In the genomic region with DNA sequence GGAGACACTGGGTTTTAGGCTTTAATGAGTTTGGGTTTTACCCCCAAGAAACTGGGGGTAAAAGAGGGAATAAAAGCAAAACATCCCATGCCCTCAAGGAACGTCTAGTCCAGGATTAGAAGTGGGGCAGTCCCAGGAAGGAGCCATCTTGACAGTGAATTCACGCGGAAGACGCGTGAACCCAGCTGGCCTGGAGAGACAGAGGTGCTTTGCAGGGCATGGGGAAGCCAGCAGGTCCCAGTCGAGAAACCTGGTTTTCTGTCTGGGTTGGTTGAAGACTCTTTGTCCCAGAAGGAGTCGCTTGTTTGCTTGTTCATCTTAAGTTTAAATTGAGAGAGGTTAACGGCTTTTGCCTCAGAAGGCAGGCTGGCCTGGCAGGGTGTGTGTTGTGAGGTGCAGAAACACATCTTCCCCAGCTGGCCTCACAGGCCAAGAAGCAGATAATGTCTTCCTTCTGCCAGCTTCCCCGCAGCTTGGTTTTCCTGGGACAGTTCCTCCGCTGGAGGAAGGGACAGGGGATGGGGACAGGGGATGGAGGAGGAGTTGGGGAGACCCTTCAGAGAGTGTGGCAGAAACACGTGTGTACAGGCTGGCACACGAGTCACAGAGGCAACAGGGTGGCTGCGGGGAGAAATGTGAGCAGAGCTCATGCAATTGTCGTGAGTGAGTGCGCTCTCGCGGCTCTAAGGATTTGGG, we compare ENCODE assay signal across 9 cellular contexts. TPM values are rescaled to one million over a fixed set of nuclear protein-coding genes. Genes with fewer than 3 reads are reported as not detected.
A peak's percentile ranks its signal among the peaks of the same experiment; 100 is the strongest.
DNase-seq lines count a peak whose midpoint lies in the region; ATAC-seq and TF ChIP-seq lines count a peak whose summit lies in the region.
"Had no signal": no experiment of that assay in that cellular context is flagged by ENCODE, and none has a peak within 500 bp of the region (broad histone marks: within the 10 kb centered on the region; RNA-seq: fewer than 3 reads in every experiment).

No MANE protein-coding gene starts in this region.

- H3K9me3 Mint-ChIP-seq in stimulated activated naive CD8-positive, alpha-beta T cell treated with anti-CD3 and anti-CD28 coated beads, Interleukin-15, Interleukin-2, amounts not matched to agents 100 ng/mL and 50 ng/mL, for 24 hours, result no peaks in the 10 kb centered on the region
- H3K9me3 Mint-ChIP-seq in progenitor cell of endocrine pancreas (ENCODE audit: low read depth), result no peaks in the 10 kb centered on the region

- H3K36me3 Mint-ChIP-seq in stimulated activated naive CD8-positive, alpha-beta T cell treated with anti-CD3 and anti-CD28 coated beads, Interleukin-15, Interleukin-2, amounts not matched to agents 100 ng/mL and 50 ng/mL, for 24 hours (ENCODE audit: low read depth), result no peaks in the 10 kb centered on the region
- H3K36me3 Mint-ChIP-seq in progenitor cell of endocrine pancreas (ENCODE audit: insufficient read depth), result no peaks in the 10 kb centered on the region

- peak overlapping the region; percentile 92 to 95 for H3K27ac ChIP-seq in esophagus (ENCODE audit: low read depth in 2 of 2, low read length in 1 of 2)

- 35 to 48% methylated on average over 17 of the region's 17 CpGs for WGBS in esophagus, 2 donors

- no peak for TF ChIP-seq CTCF in progenitor cell of endocrine pancreas (IDR thresholded peaks at IDR 0.05; ENCODE audit: unreplicated experiment)
- no peak for TF ChIP-seq CTCF in foreskin fibroblast (IDR thresholded peaks at IDR 0.05; ENCODE audit: low read depth, low read length)

- no peak for ATAC-seq in stimulated activated naive CD8-positive, alpha-beta T cell treated with anti-CD3 and anti-CD28 coated beads, Interleukin-15, Interleukin-2, amounts not matched to agents 100 U/mL and 50 U/mL, for 24 hours
- no peak for ATAC-seq in GM21737 (IDR thresholded peaks at IDR 0.05; ENCODE audit: unreplicated experiment)
- ATAC-seq in HG02571 (IDR thresholded peaks at IDR 0.05; ENCODE audit: unreplicated experiment), result no peak

- H3K4me3 Mint-ChIP-seq in stimulated activated naive CD8-positive, alpha-beta T cell treated with anti-CD3 and anti-CD28 coated beads, Interleukin-15, Interleukin-2, amounts not matched to agents 100 ng/mL and 50 ng/mL, for 24 hours, result no peak overlapping the region
- H3K4me3 Mint-ChIP-seq in progenitor cell of endocrine pancreas (ENCODE audit: low read depth), result no peak overlapping the region

- H3K27me3 Mint-ChIP-seq in stimulated activated naive CD8-positive, alpha-beta T cell treated with anti-CD3 and anti-CD28 coated beads, Interleukin-15, Interleukin-2, amounts not matched to agents 100 ng/mL and 50 ng/mL, for 24 hours, result no peaks in the 10 kb centered on the region
- H3K27me3 Mint-ChIP-seq in progenitor cell of endocrine pancreas, result peaks cover 8% of the 10 kb centered on the region

- H3K9me3 ChIP-seq in esophagus (ENCODE audit: control insufficient read depth in 2 of 2, insufficient read depth in 1 of 2, low read depth in 1 of 2, low read length in 1 of 2), result no peaks in the 10 kb centered on the region

- H3K4me3 ChIP-seq in esophagus (ENCODE audit: low read depth in 1 of 2, low read length in 2 of 2) (no peak overlapping the region), foreskin fibroblast (ENCODE audit: low read depth in 1 of 2, low read length in 2 of 2) (no peak overlapping the region)

- peak overlapping the region; percentile 4 for H3K27ac Mint-ChIP-seq in stimulated activated naive CD8-positive, alpha-beta T cell treated with anti-CD3 and anti-CD28 coated beads, Interleukin-15, Interleukin-2, amounts not matched to agents 100 ng/mL and 50 ng/mL, for 24 hours
- H3K27ac Mint-ChIP-seq in progenitor cell of endocrine pancreas, result peak overlapping the region; percentile 29

- no peaks in the 10 kb centered on the region for H3K36me3 ChIP-seq in esophagus (ENCODE audit: control insufficient read depth in 2 of 2, insufficient read depth in 2 of 2, low read length in 1 of 2)

- peaks cover 0 to 32% of the 10 kb centered on the region in 2 donors for H3K4me1 ChIP-seq in esophagus (ENCODE audit: control insufficient read depth in 2 of 2, insufficient read depth in 2 of 2, low read length in 1 of 2)

- no peak for DNase-seq in stimulated activated naive CD8-positive, alpha-beta T cell treated with anti-CD3 and anti-CD28 coated beads, Interleukin-15, Interleukin-2, amounts not matched to agents 100 U/mL and 50 U/mL, for 24 hours
- DNase-seq in progenitor cell of endocrine pancreas (ENCODE audit: low spot score, unreplicated experiment) (no peak), foreskin fibroblast (no peak)
- no peak for DNase-seq in activated CD4-positive, alpha-beta T cell treated with anti-CD3 and anti-CD28 coated beads, Interleukin-2, amount 50 U/mL, for 48 hours
- DNase-seq: glutamatergic neuron had no signal

- H3K4me1 Mint-ChIP-seq in stimulated activated naive CD8-positive, alpha-beta T cell treated with anti-CD3 and anti-CD28 coated beads, Interleukin-15, Interleukin-2, amounts not matched to agents 100 ng/mL and 50 ng/mL, for 24 hours (ENCODE audit: low read depth), result no peaks in the 10 kb centered on the region
- peaks cover 13% of the 10 kb centered on the region for H3K4me1 Mint-ChIP-seq in progenitor cell of endocrine pancreas (ENCODE audit: low read depth)

- H3K27me3 ChIP-seq in esophagus (ENCODE audit: control insufficient read depth in 1 of 2, insufficient read depth in 2 of 2, low read length in 2 of 2), result no peaks in the 10 kb centered on the region

RNA-seq across cellular contexts. Expression of a gene that starts 18.5 kb away (rescaled TPM):
- polyA plus RNA-seq in esophagus, result 100 to 1,000 TPM; 467 to 898 TPM
- total RNA-seq in progenitor cell of endocrine pancreas, result 6.0 and 10.8 TPM in 2 replicates

RNA-seq across cellular contexts. Expression of a gene that starts 57.3 kb away (rescaled TPM):
- polyA plus RNA-seq in esophagus, result 10 to 100 TPM; 14.8 to 38.4 TPM
- total RNA-seq in progenitor cell of endocrine pancreas, result 0.10 and 0.22 TPM in 2 replicates
